9 cellular contexts compared by ENCODE assay signal in the genomic region with DNA sequence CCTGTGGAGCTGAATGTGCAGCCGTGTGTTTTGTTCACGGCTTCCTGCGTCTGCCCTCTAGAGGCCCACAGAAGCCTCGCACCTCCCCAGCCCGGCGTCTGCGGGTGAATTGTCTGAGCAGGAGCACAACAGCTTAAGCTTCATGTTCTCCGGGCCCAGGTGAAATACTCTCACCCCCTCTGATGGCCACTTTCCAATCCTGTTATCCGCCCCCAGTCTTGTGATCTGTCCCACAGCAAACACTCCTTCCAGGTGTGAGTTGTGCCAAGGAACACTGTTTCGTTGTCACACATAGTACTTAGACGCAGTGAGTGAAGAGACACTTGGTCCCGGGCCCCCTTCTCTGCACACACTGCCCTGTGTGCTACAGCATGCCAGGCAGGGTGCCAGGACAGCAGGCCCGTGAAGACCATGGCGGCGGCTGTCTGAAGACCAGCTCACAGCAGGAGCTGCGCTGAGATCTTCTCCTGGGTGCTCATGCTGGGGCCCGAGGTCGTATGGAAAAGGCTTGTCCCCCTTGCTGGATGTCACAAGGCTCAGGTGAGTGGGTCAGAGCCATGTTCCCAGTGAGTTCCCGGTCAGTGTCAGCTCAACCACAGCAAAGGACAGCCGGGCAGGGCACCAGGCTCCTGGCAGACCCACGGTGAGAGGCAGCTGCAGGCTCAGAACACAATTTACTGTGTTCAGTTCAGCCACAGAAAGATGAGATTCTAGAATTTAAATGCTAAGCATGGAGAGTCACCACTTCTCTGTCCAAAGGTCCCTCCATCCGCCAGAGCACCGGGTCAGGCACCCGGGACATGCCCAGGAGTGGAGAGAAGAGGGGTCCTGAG. TPM values are rescaled to one million over a fixed set of nuclear protein-coding genes. Genes with fewer than 3 reads are reported as not detected.
DNase-seq lines count a peak whose midpoint lies in the region; ATAC-seq, FAIRE-seq and TF ChIP-seq lines count a peak whose summit lies in the region.
"Had no signal": no experiment of that assay in that cellular context is flagged by ENCODE, and none has a peak within 500 bp of the region (broad histone marks: within the 10 kb centered on the region; RNA-seq: fewer than 3 reads in every experiment).

No MANE protein-coding gene starts in this region.

- no peak overlapping the region for H2AFZ ChIP-seq in keratinocyte (ENCODE audit: control insufficient read depth, low read length)

- peak; percentile 83 for DNase-seq in AG08395 (ENCODE audit: low spot score)
- DNase-seq in NB4 (ENCODE audit: low read depth) = peak; percentile 72
- DNase-seq in SKM-1 (lab: John Stamatoyannopoulos, UW; ENCODE audit: unreplicated experiment) = peak; percentile 61
- DNase-seq in body of pancreas = peak; percentile 62 to 72 (median 68)
- no peak for DNase-seq in keratinocyte (ENCODE audit: low read depth, low spot score)
- DNase-seq in stimulated activated CD4-positive, alpha-beta T cell treated with anti-CD3 and anti-CD28 coated beads, Interleukin-1b, Interleukin-23, amount 100 ng/mL, for 4 hours (ENCODE audit: low read depth in 2 of 2) = peak; percentile 25 to 42

- H3K27ac ChIP-seq in body of pancreas (no peak overlapping the region), keratinocyte (ENCODE audit: control insufficient read depth, insufficient read depth, low read length) (no peak overlapping the region)
- H3K27ac ChIP-seq: epithelial cell of prostate had no signal

- H3K27me3 ChIP-seq in body of pancreas (peaks cover 0 to 4% of the 10 kb centered on the region in 2 donors), keratinocyte (ENCODE audit: control insufficient read depth, extremely low read depth, insufficient read depth, low read length) (peaks cover 27% of the 10 kb centered on the region)

- H3K4me1 ChIP-seq in body of pancreas (no peaks in the 10 kb centered on the region), keratinocyte (ENCODE audit: control insufficient read depth, extremely low read depth, insufficient read depth, low read length) (no peaks in the 10 kb centered on the region)

- dilution Hi-C loops in keratinocyte (cut with MboI; ENCODE audit: extremely low pct_ligation_motif_present, low sequenced_read_pairs) = no loop called here

- H3K9me3 ChIP-seq in body of pancreas (no peaks in the 10 kb centered on the region), keratinocyte (ENCODE audit: control insufficient read depth, low read depth, low read length) (peaks cover 2% of the 10 kb centered on the region)

- 22 to 29% methylated on average over 17 to 24 of the region's 24 CpGs for WGBS in body of pancreas, 2 donors

- H3K4me3 ChIP-seq in NB4 (ENCODE audit: low read depth, low read length) (no peak overlapping the region), body of pancreas (no peak overlapping the region), keratinocyte (ENCODE audit: control insufficient read depth in 2 of 3, extremely low read depth in 1 of 3, insufficient read depth in 2 of 3, low read depth in 1 of 3, low read length in 3 of 3) (no peak overlapping the region)

- TF ChIP-seq POLR2A in NB4 (IDR thresholded peaks at IDR 0.05; ENCODE audit: extremely low read depth, insufficient read length) (no peak), body of pancreas (IDR thresholded peaks at IDR 0.05) (no peak)

- no peaks in the 10 kb centered on the region for H3K9me1 ChIP-seq in keratinocyte (ENCODE audit: control insufficient read depth, extremely low read depth, insufficient read depth, low read length)

- H3K4me2 ChIP-seq in keratinocyte (ENCODE audit: control insufficient read depth, extremely low read depth, insufficient read depth, low read depth, low read length) = no peak overlapping the region

- H3K36me3 ChIP-seq in body of pancreas (replicated peaks in 1 of 2; ENCODE audit: insufficient read depth in 1 of 2, low read depth in 2 of 2) (no peaks in the 10 kb centered on the region), keratinocyte (ENCODE audit: control insufficient read depth in 2 of 2, extremely low read depth in 1 of 2, insufficient read depth in 2 of 2, low read length in 2 of 2) (no peaks in the 10 kb centered on the region)

- H3K79me2 ChIP-seq in keratinocyte (ENCODE audit: control insufficient read depth, insufficient read depth, low read length) = no peaks in the 10 kb centered on the region

- TF ChIP-seq CTCF in NB4 (IDR thresholded peaks at IDR 0.05; ENCODE audit: low read depth, low read length) (peak; percentile 94), body of pancreas (IDR thresholded peaks at IDR 0.05) (peak; percentile 62 to 74 (median 70)), keratinocyte (optimal IDR thresholded peaks at IDR 0.05 in 1 of 3, IDR thresholded peaks at IDR 0.05 in 1 of 3, conservative IDR thresholded peaks at IDR 0.05 in 1 of 3; ENCODE audit: extremely low read depth in 1 of 3, insufficient read depth in 2 of 3, low read length in 3 of 3) (peak; percentile 77 to 95 (median 82))

- no peak for FAIRE-seq in keratinocyte (lab: Jason Lieb, UNC)

- ATAC-seq in GM19043 (IDR thresholded peaks at IDR 0.05; ENCODE audit: low read depth, unreplicated experiment) (peak; percentile 65), body of pancreas (peak; percentile 82), GM18511 (IDR thresholded peaks at IDR 0.05; ENCODE audit: unreplicated experiment) (no peak)

- H4K20me1 ChIP-seq in keratinocyte (ENCODE audit: control insufficient read depth, extremely low read depth, insufficient read depth, low read length) = no peaks in the 10 kb centered on the region

- intact Hi-C loops in body of pancreas (cut with DNase I) = no loop called here

- H3K9ac ChIP-seq in keratinocyte (ENCODE audit: control insufficient read depth, extremely low read depth, insufficient read depth, low read length) = no peak overlapping the region

RNA-seq across cellular contexts. Expression of a gene that starts 6.8 kb away (rescaled TPM):
- 10 to 100 TPM in 1 of 2 donors, 1 to 10 TPM in 1; 7.0 to 41.9 TPM for total RNA-seq in body of pancreas
- 28.3 to 87.9 TPM (median 36.7 TPM) in 3 replicates for polyA plus RNA-seq in keratinocyte
- 14.0 TPM for polyA plus RNA-seq in keratinocyte (2011; ENCODE audit: low read depth)
- 27.1 and 32.4 TPM in 2 replicates for polyA plus RNA-seq in keratinocyte (2011; cell fraction: cytosol; rRNA removed)
- polyA plus RNA-seq in keratinocyte (2011; cell fraction: nucleus; rRNA removed) = 126 and 141 TPM in 2 replicates
- polyA plus RNA-seq in keratinocyte (2012; ENCODE audit: low replicate concordance) = 7.5 and 94.4 TPM in 2 replicates
- 45.0 to 180 TPM (median 60.7 TPM) in 3 replicates for polyA minus RNA-seq in keratinocyte
- 67.7 TPM for polyA minus RNA-seq in keratinocyte (2011; cell fraction: cytosol; rRNA and poly(A)+ RNA removed)
- polyA minus RNA-seq in keratinocyte (2011; cell fraction: nucleus; rRNA and poly(A)+ RNA removed) = 173 and 221 TPM in 2 replicates
